1 cellular context compared by ENCODE assay signal in the genomic region with DNA sequence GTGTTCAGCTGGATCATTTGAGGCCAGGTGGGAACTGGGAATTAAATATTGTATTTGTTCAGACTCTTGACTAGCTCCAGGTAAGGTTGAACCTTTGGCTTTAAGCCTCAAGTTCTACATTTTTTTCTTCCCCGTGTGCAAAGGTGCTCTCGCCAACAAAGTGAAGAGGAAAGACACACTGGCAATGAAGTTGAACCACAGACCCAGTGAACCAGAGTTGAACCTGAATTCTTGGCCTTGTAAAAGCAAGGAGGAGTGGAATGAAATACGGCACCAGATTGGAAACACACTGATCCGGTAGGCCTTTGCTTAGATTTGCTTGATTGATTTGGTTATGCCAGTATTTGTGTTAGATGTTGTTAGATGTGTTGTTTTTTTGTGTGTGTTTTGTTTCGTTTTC.
TF ChIP-seq lines count a peak whose summit lies in the region.

No MANE protein-coding gene starts in this region.

TF ChIP-seq in IMR-90, 13 proteins besides CTCF, POLR2A, EP300 and RAD21 (continued from another document):
- no peak for TF ChIP-seq FOS (IDR thresholded peaks at IDR 0.05; ENCODE audit: low read depth, low read length)
